20 cellular contexts compared by ENCODE assay signal in the genomic region with DNA sequence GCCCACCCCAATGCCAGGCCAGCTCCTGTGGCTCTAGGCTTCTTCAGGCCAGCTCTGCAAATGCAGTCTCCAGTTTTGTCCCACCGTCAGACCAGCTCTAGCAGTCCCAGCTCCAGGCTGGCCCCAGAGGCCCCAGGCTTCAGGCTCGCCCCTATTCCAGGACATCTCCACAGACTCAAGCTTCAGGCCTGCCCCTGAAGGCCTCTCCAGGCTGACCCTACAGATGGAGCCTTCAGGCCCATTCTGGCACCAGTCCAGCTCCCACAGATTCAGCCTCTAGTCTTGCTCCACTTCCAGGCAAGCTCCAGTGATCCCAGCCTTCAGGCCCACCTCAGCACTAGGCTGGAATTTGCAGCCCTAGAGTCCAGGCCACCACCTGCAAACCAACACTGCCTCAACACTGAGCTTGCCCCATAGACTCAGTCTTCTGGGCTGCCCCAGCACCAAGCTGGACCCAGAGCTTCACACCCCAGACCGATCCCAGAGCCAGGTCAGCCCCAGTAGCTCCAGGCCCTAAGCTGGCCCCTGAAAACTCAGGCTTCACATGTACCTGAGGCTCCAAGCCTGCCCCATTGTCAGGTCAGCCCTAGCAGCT.
DNase-seq lines count a peak whose midpoint lies in the region; ATAC-seq and TF ChIP-seq lines count a peak whose summit lies in the region.
"Had no signal": no experiment of that assay in that cellular context is flagged by ENCODE, and none has a peak within 500 bp of the region (broad histone marks: within the 10 kb centered on the region; RNA-seq: fewer than 3 reads in every experiment).

No MANE protein-coding gene starts in this region.

- H3K27ac ChIP-seq in right lobe of liver (peak overlapping the region in 2 of 3 donors; percentile 64 to 75), upper lobe of right lung (no peak overlapping the region)
- H3K27ac ChIP-seq: GM23248 had no signal

- H3K4me3 ChIP-seq in right lobe of liver (no peak overlapping the region), upper lobe of right lung (no peak overlapping the region), mucosa of descending colon (no peak overlapping the region)
- H3K4me3 ChIP-seq: GM12878, GM23248 had no signal

- no peak for DNase-seq in central memory CD8-positive, alpha-beta T cell (ENCODE audit: low spot score in 2 of 2)
- peak; percentile 2 for DNase-seq in glomerular visceral epithelial cell (ENCODE audit: extremely low spot score)
- no peak for DNase-seq in right lobe of liver
- DNase-seq in upper lobe of right lung: no peak
- DNase-seq in mucosa of descending colon: no peak
- DNase-seq in cerebellum (ENCODE audit: low spot score): no peak
- DNase-seq: ACHN; BE2C; C1 segment of cervical spinal cord; CD4-positive, CD25-positive, alpha-beta regulatory T cell; CD8-positive, alpha-beta memory T cell; COR-L47; DMS 273 treated with DMSO at 0.1 percent for 48 hours; DMS53; DND-41; EL; GM23248; HCEC 1CT had no signal

- TF ChIP-seq POLR2A in right lobe of liver (IDR thresholded peaks at IDR 0.05): no peak

- TF ChIP-seq CTCF in right lobe of liver (IDR thresholded peaks at IDR 0.05): no peak
- no peak for TF ChIP-seq CTCF in upper lobe of right lung (IDR thresholded peaks at IDR 0.05)
- no peak for TF ChIP-seq CTCF in mucosa of descending colon (IDR thresholded peaks at IDR 0.05)

- peak overlapping the region; percentile 63 for H3K27ac Mint-ChIP-seq in central memory CD8-positive, alpha-beta T cell (ENCODE audit: low read depth)
- H3K27ac Mint-ChIP-seq: CD8-positive, alpha-beta memory T cell had no signal

- no peaks in the 10 kb centered on the region for H3K27me3 Mint-ChIP-seq in central memory CD8-positive, alpha-beta T cell
- H3K27me3 Mint-ChIP-seq: CD4-positive, CD25-positive, alpha-beta regulatory T cell had no signal

- H3K9me3 ChIP-seq in right lobe of liver: no peaks in the 10 kb centered on the region
- no peaks in the 10 kb centered on the region for H3K9me3 ChIP-seq in upper lobe of right lung
- no peaks in the 10 kb centered on the region for H3K9me3 ChIP-seq in mucosa of descending colon
- H3K9me3 ChIP-seq: BE2C had no signal

- H3K36me3 Mint-ChIP-seq in central memory CD8-positive, alpha-beta T cell (ENCODE audit: insufficient read depth): peaks cover 2% of the 10 kb centered on the region

- H3K4me1 Mint-ChIP-seq in central memory CD8-positive, alpha-beta T cell: no peaks in the 10 kb centered on the region
- H3K4me1 Mint-ChIP-seq: CD4-positive, CD25-positive, alpha-beta regulatory T cell; CD8-positive, alpha-beta memory T cell had no signal

- no peak for ATAC-seq in central memory CD8-positive, alpha-beta T cell (replicated peaks; ENCODE audit: extremely low read depth, poor library complexity, severe bottlenecking)
- peak; percentile 9 to 39 (median 30) for ATAC-seq in right lobe of liver
- ATAC-seq in upper lobe of right lung: peak; percentile 22
- ATAC-seq in GM18909 (IDR thresholded peaks at IDR 0.05; ENCODE audit: poor library complexity, unreplicated experiment): no peak
- ATAC-seq in mucosa of descending colon: no peak
- ATAC-seq: GM12878 had no signal

- H3K9me3 Mint-ChIP-seq in central memory CD8-positive, alpha-beta T cell: peaks cover 5% of the 10 kb centered on the region

- H3K27me3 ChIP-seq in right lobe of liver (no peaks in the 10 kb centered on the region), upper lobe of right lung (no peaks in the 10 kb centered on the region)
- H3K27me3 ChIP-seq: BE2C had no signal

- no CpG with 5 or more reads among the region's 3 CpGs for WGBS in right lobe of liver (ENCODE audit: insufficient coverage, low coverage, low lambda C conversion rate, missing lambda C conversion rate)

- no peak overlapping the region for H3K4me3 Mint-ChIP-seq in central memory CD8-positive, alpha-beta T cell
- H3K4me3 Mint-ChIP-seq: CD4-positive, CD25-positive, alpha-beta regulatory T cell; CD8-positive, alpha-beta memory T cell had no signal

- intact Hi-C loops in right lobe of liver (cut with DNase I) (no loop called here), upper lobe of right lung (cut with DNase I) (no loop called here), mucosa of descending colon (cut with DNase I, micrococcal nuclease) (no loop called here)

- H3K4me1 ChIP-seq in right lobe of liver (peaks cover 0 to 12% (median 0%) of the 10 kb centered on the region in 4 donors), upper lobe of right lung (no peaks in the 10 kb centered on the region), mucosa of descending colon (ENCODE audit: low read depth) (no peaks in the 10 kb centered on the region)
- H3K4me1 ChIP-seq: BE2C had no signal

- H3K36me3 ChIP-seq in right lobe of liver (no peaks in the 10 kb centered on the region), upper lobe of right lung (no peaks in the 10 kb centered on the region), mucosa of descending colon (ENCODE audit: low read depth) (no peaks in the 10 kb centered on the region)
- H3K36me3 ChIP-seq: BE2C had no signal

Comparison
In these comparisons a context has a peak if more than half of its experiments do, and no peak if none do; other contexts are left out.
1. ATAC-seq: peak in right lobe of liver (4 of 4) and upper lobe of right lung (single experiment); none in central memory CD8-positive, alpha-beta T cell (single experiment), GM18909 (single experiment) and mucosa of descending colon (single experiment).